8 cellular contexts compared by ENCODE assay signal in the genomic region with DNA sequence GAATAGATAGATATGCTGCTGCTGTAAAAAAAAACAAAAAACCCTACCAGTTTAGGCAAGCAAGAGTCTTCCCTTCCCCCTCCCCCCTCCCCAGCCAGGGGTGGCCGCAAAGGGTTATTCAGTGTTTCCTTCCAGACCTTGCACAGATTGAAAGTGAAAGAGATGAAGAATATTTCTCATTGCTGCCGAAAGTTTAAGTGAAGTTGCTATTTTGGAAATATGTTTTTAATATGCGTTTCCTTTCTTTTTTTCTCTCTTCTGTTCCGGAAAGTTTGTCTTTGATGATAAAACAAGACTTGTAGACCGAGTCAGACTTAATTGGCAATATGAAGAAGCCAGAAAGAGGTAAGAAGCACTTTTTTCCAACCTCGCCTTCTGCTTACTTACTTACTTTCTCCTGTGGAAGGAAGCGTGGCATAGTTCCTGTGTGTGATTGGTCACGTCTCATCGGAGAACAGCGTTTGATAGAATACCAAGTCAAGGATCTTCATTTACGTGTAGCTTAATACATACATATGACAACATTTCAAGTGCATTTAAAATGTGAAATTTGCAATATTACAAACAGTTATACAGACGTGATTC. TPM values are rescaled to one million over a fixed set of nuclear protein-coding genes. Genes with fewer than 3 reads are reported as not detected.
DNase-seq lines count a peak whose midpoint lies in the region; ATAC-seq, FAIRE-seq and TF ChIP-seq lines count a peak whose summit lies in the region.

No MANE protein-coding gene starts in this region.

- H3K9me3 Mint-ChIP-seq in stimulated activated effector memory CD8-positive, alpha-beta T cell treated with anti-CD3 and anti-CD28 coated beads, Interleukin-12 subunit alpha, Interleukin-12 subunit beta, amount 100 ng/mL, for 72 hours: no peaks in the 10 kb centered on the region

- peak; percentile 78 for ATAC-seq in HG02571 (IDR thresholded peaks at IDR 0.05; ENCODE audit: unreplicated experiment)
- ATAC-seq in stimulated activated effector memory CD8-positive, alpha-beta T cell treated with anti-CD3 and anti-CD28 coated beads, Interleukin-12 subunit alpha, Interleukin-12 subunit beta, amount 100 ng/mL, for 72 hours: peak; percentile 85

- TF ChIP-seq POLR2A in GM12892 (IDR thresholded peaks at IDR 0.05; ENCODE audit: low read depth, low read length): no peak

- H3K4me1 Mint-ChIP-seq in stimulated activated effector memory CD8-positive, alpha-beta T cell treated with anti-CD3 and anti-CD28 coated beads, Interleukin-12 subunit alpha, Interleukin-12 subunit beta, amount 100 ng/mL, for 72 hours: peaks cover 39% of the 10 kb centered on the region

- H3K36me3 ChIP-seq in effector memory CD4-positive, alpha-beta T cell (ENCODE audit: control insufficient read depth, insufficient read depth, low read length): no peaks in the 10 kb centered on the region

- H3K4me3 Mint-ChIP-seq in stimulated activated effector memory CD8-positive, alpha-beta T cell treated with anti-CD3 and anti-CD28 coated beads, Interleukin-12 subunit alpha, Interleukin-12 subunit beta, amount 100 ng/mL, for 72 hours: peak overlapping the region; percentile 79

- H3K27ac Mint-ChIP-seq in stimulated activated effector memory CD8-positive, alpha-beta T cell treated with anti-CD3 and anti-CD28 coated beads, Interleukin-12 subunit alpha, Interleukin-12 subunit beta, amount 100 ng/mL, for 72 hours: peak overlapping the region; percentile 96

- H3K9me3 ChIP-seq in effector memory CD4-positive, alpha-beta T cell (ENCODE audit: control insufficient read depth, low read length): no peaks in the 10 kb centered on the region

- peaks cover 35% of the 10 kb centered on the region for H3K36me3 Mint-ChIP-seq in stimulated activated effector memory CD8-positive, alpha-beta T cell treated with anti-CD3 and anti-CD28 coated beads, Interleukin-12 subunit alpha, Interleukin-12 subunit beta, amount 100 ng/mL, for 72 hours

- H3K4me1 ChIP-seq in effector memory CD4-positive, alpha-beta T cell (ENCODE audit: control insufficient read depth, insufficient read depth, low read length, poor library complexity, severe bottlenecking): peaks cover 8% of the 10 kb centered on the region

- H3K27me3 ChIP-seq in effector memory CD4-positive, alpha-beta T cell (replicated peaks; ENCODE audit: control insufficient read depth, insufficient read depth, low read length, poor library complexity, severe bottlenecking): no peaks in the 10 kb centered on the region

- DNase-seq in GM12892 (ENCODE audit: insufficient read length): no peak
- DNase-seq in T-helper 2 cell: peak in 3 of 5 experiments; percentile 37 to 86 (median 62)
- DNase-seq in effector memory CD4-positive, alpha-beta T cell: peak in 2 of 3 donors; percentile 27 to 33
- no peak for DNase-seq in stimulated activated effector memory CD8-positive, alpha-beta T cell treated with anti-CD3 and anti-CD28 coated beads, Interleukin-12 subunit alpha, Interleukin-12 subunit beta, amount 100 ng/mL, for 72 hours (ENCODE audit: low spot score in 2 of 2)
- DNase-seq in iPS-NIHi11 (ENCODE audit: low spot score): no peak
- no peak for DNase-seq in GF-D8 (lab: John Stamatoyannopoulos, UW)
- DNase-seq in iPS-NIHi7 (ENCODE audit: extremely low spot score): no peak

- H3K4me3 ChIP-seq in effector memory CD4-positive, alpha-beta T cell (ENCODE audit: insufficient read depth, low read depth, low read length, poor library complexity, severe bottlenecking): peak overlapping the region; percentile 54

- peak overlapping the region; percentile 64 for H3K27ac ChIP-seq in effector memory CD4-positive, alpha-beta T cell (ENCODE audit: insufficient read depth, low read length, poor library complexity, severe bottlenecking)

- peak; percentile 86 for FAIRE-seq in GM12892 (lab: Jason Lieb, UNC)

RNA-seq across cellular contexts. Expression of gene CLCN4, which starts 58.4 kb away (rescaled TPM):
- polyA plus RNA-seq in GM12892 (2012; ENCODE audit: missing spikeins): 0.74 TPM

Comparison
In these comparisons a context has a peak if more than half of its experiments do, and no peak if none do; other contexts are left out.
1. DNase-seq: peak in T-helper 2 cell (3 of 5) and effector memory CD4-positive, alpha-beta T cell (2 of 3); none in GM12892 (single experiment), stimulated activated effector memory CD8-positive, alpha-beta T cell treated with anti-CD3 and anti-CD28 coated beads, Interleukin-12 subunit alpha, Interleukin-12 subunit beta, amount 100 ng/mL, for 72 hours (0 of 2), iPS-NIHi11 (single experiment), GF-D8 (single experiment) and iPS-NIHi7 (single experiment).